In the genomic region with DNA sequence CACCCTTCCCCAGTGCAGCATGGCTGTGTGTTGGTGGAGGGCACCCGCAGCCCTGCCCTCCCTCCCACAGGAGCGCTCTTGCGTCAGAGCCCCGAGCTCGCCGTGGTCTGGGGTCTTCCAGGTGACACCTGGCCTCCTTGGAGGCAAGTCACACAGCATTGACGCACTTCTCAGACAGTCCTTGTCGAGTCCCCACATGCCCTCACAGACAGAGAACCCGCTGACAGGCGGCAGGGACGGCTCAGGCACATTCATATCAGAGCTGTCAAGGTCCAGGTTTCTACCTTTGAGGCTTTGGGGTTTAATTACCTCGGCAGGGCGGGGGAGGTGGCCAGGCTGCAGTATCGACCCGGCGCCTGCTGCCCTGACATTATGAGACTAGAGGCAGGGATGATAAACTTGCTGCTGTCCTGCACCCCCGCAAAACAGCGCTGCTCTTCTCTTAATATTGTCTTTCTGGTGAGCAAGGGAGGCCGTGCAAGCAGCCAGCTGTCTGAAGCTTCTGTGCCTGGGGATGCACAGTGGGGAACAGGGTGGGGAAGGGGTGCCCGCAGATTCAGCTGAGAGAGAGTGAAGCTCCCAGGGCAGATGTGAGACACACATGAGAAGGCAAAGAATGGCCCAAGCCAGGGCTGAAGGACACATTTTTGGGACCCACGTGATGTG, we compare ENCODE assay signal across 21 cellular contexts. TPM values are rescaled to one million over a fixed set of nuclear protein-coding genes. Genes with fewer than 3 reads are reported as not detected.
A peak's percentile ranks its signal among the peaks of the same experiment; 100 is the strongest.
DNase-seq lines count a peak whose midpoint lies in the region; ATAC-seq and TF ChIP-seq lines count a peak whose summit lies in the region.
"Had no signal": no experiment of that assay in that cellular context is flagged by ENCODE, and none has a peak within 500 bp of the region (broad histone marks: within the 10 kb centered on the region; RNA-seq: fewer than 3 reads in every experiment).

No MANE protein-coding gene starts in this region.

- peaks cover 8% of the 10 kb centered on the region for H3K36me3 Mint-ChIP-seq in activated CD4-positive, alpha-beta T cell treated with anti-CD3 and anti-CD28 coated beads for 36 hours (ENCODE audit: low read depth)
- peaks cover 29% of the 10 kb centered on the region for H3K36me3 Mint-ChIP-seq in GM23338 (ENCODE audit: low read depth)

- peak; percentile 2 for DNase-seq in activated CD4-positive, alpha-beta T cell treated with anti-CD3 and anti-CD28 coated beads for 36 hours
- DNase-seq in activated CD4-positive, alpha-beta T cell treated with anti-CD3 and anti-CD28 coated beads for 1 hour: no peak
- DNase-seq in GM23338 (ENCODE audit: low spot score): no peak
- peak; percentile 64 for DNase-seq in coronary artery (ENCODE audit: low spot score)
- peak; percentile 42 for DNase-seq in sciatic nerve (ENCODE audit: low spot score)
- no peak for DNase-seq in A673 (ENCODE audit: low spot score)
- DNase-seq: activated CD4-positive, alpha-beta memory T cell treated with anti-CD3 and anti-CD28 coated beads for 36 hours; anterior cingulate cortex; GOT3; NCI-H187; NCI-H345; NCI-H774; stimulated activated CD4-positive, alpha-beta T cell treated with anti-CD3 and anti-CD28 coated beads, Interleukin-1b, Interleukin-23, amount 100 ng/mL, for 48 hours; T-helper 9 cell had no signal

- ATAC-seq in activated CD4-positive, alpha-beta T cell treated with anti-CD3 and anti-CD28 coated beads for 36 hours: no peak
- ATAC-seq in GM23338 (no peak), sciatic nerve (no peak), GM18873 (IDR thresholded peaks at IDR 0.05; ENCODE audit: low FRiP score, unreplicated experiment) (no peak), HG03460 (IDR thresholded peaks at IDR 0.05; ENCODE audit: unreplicated experiment) (no peak)

- H3K27me3 Mint-ChIP-seq in activated CD4-positive, alpha-beta T cell treated with anti-CD3 and anti-CD28 coated beads for 36 hours: no peaks in the 10 kb centered on the region
- peaks cover 4% of the 10 kb centered on the region for H3K27me3 Mint-ChIP-seq in GM23338 (ENCODE audit: insufficient read depth, low read depth, poor library complexity)
- H3K27me3 Mint-ChIP-seq: activated CD4-positive, alpha-beta memory T cell treated with anti-CD3 and anti-CD28 coated beads for 36 hours; activated naive CD4-positive, alpha-beta T cell treated with anti-CD3 and anti-CD28 coated beads, Interleukin-2, amount 50 U/mL, for 24 hours; B cell; dendritic cell treated with granulocyte-macrophage colony-stimulating factor and Interleukin-4, amounts not matched to agents 40 ng/mL and 50 ng/mL, for 4 days had no signal

- POLR2A ChIA-PET in activated CD4-positive, alpha-beta T cell treated with anti-CD3 and anti-CD28 coated beads for 36 hours (lab: Charles Lee): no interaction called here
- POLR2A ChIA-PET in A673 (lab: Charles Lee; ENCODE audit: low non-redundant PET): no interaction called here

- no peaks in the 10 kb centered on the region for H3K9me3 ChIP-seq in A673 (ENCODE audit: low read depth, low read length, poor library complexity, severe bottlenecking)
- H3K9me3 ChIP-seq: prostate gland, upper lobe of left lung had no signal

- intact Hi-C loops in activated CD4-positive, alpha-beta T cell treated with anti-CD3 and anti-CD28 coated beads for 36 hours (cut with DNase I, micrococcal nuclease): no loop called here
- intact Hi-C loops in sciatic nerve (cut with DNase I) (no loop called here), A673 (cut with micrococcal nuclease; ENCODE audit: unreplicated experiment) (no loop called here)

- H3K4me1 ChIP-seq in GM23338 (ENCODE audit: insufficient read depth): peaks cover 6% of the 10 kb centered on the region
- no peaks in the 10 kb centered on the region for H3K4me1 ChIP-seq in A673 (ENCODE audit: insufficient read depth, low read length, poor library complexity, severe bottlenecking)

- H4K20me1 ChIP-seq in GM23338 (replicated peaks; ENCODE audit: insufficient read depth): no peaks in the 10 kb centered on the region

- no peak overlapping the region for H3K27ac Mint-ChIP-seq in activated CD4-positive, alpha-beta T cell treated with anti-CD3 and anti-CD28 coated beads for 36 hours
- peak overlapping the region; percentile 68; the same call in 1 of the 2 replicates for H3K27ac Mint-ChIP-seq in GM23338
- H3K27ac Mint-ChIP-seq: activated CD4-positive, alpha-beta memory T cell treated with anti-CD3 and anti-CD28 coated beads for 36 hours; activated naive CD4-positive, alpha-beta T cell treated with anti-CD3 and anti-CD28 coated beads, Interleukin-2, amount 50 U/mL, for 24 hours; B cell; dendritic cell treated with granulocyte-macrophage colony-stimulating factor and Interleukin-4, amounts not matched to agents 40 ng/mL and 50 ng/mL, for 4 days had no signal

- peaks cover 9% of the 10 kb centered on the region for H3K4me1 Mint-ChIP-seq in activated CD4-positive, alpha-beta T cell treated with anti-CD3 and anti-CD28 coated beads for 36 hours
- H3K4me1 Mint-ChIP-seq in GM23338: peaks cover 25% of the 10 kb centered on the region; the same call in 2 of the 3 replicates

- H3K27me3 ChIP-seq in GM23338 (ENCODE audit: insufficient read depth): no peaks in the 10 kb centered on the region
- H3K27me3 ChIP-seq in A673 (replicated peaks; ENCODE audit: insufficient read depth, low read depth, low read length, poor library complexity): no peaks in the 10 kb centered on the region
- H3K27me3 ChIP-seq: upper lobe of left lung had no signal

- H3K27ac ChIP-seq in GM23338 (ENCODE audit: low read depth) (no peak overlapping the region), coronary artery (no peak overlapping the region), A673 (ENCODE audit: low read depth, low read length, poor library complexity, severe bottlenecking) (no peak overlapping the region)
- H3K27ac ChIP-seq: prostate gland, upper lobe of left lung had no signal

- no peaks in the 10 kb centered on the region for H3K9me2 ChIP-seq in GM23338 (ENCODE audit: insufficient read depth)

- CTCF ChIA-PET in activated CD4-positive, alpha-beta T cell treated with anti-CD3 and anti-CD28 coated beads for 36 hours (lab: Charles Lee): interaction anchor here (0.7 kb wide), 1 partner anchor 71 kb away, joined by 3 read pairs; no protein-coding TSS in a partner anchor
- CTCF ChIA-PET in A673 (lab: Charles Lee): no interaction called here

- H3K79me2 ChIP-seq in GM23338 (replicated peaks; ENCODE audit: insufficient read depth): no peaks in the 10 kb centered on the region

- H2AFZ ChIP-seq in GM23338: no peak overlapping the region

- TF ChIP-seq CTCF in GM23338 (conservative IDR thresholded peaks at IDR 0.05; ENCODE audit: low read depth in 2 of 2): no peak
- no peak for TF ChIP-seq CTCF in coronary artery (IDR thresholded peaks at IDR 0.05)
- no peak for TF ChIP-seq CTCF in A673 (conservative IDR thresholded peaks at IDR 0.05; ENCODE audit: low read depth, low read length)

- no peaks in the 10 kb centered on the region for H3K9me3 Mint-ChIP-seq in activated CD4-positive, alpha-beta T cell treated with anti-CD3 and anti-CD28 coated beads for 36 hours (ENCODE audit: low read depth)
- H3K9me3 Mint-ChIP-seq in GM23338: no peaks in the 10 kb centered on the region
- H3K9me3 Mint-ChIP-seq: activated CD4-positive, alpha-beta memory T cell treated with anti-CD3 and anti-CD28 coated beads for 36 hours; activated naive CD4-positive, alpha-beta T cell treated with anti-CD3 and anti-CD28 coated beads, Interleukin-2, amount 50 U/mL, for 24 hours; dendritic cell treated with granulocyte-macrophage colony-stimulating factor and Interleukin-4, amounts not matched to agents 40 ng/mL and 50 ng/mL, for 4 days had no signal

- H3K4me2 ChIP-seq in GM23338: no peak overlapping the region

- H3K36me3 ChIP-seq in GM23338 (ENCODE audit: insufficient read depth): no peaks in the 10 kb centered on the region; the same call in 1 of the 2 replicates
- H3K36me3 ChIP-seq in A673 (ENCODE audit: insufficient read depth, low read length, poor library complexity, severe bottlenecking): no peaks in the 10 kb centered on the region

- no TSS peak for BruUV-seq in A673 (replicated peaks; lab: Mats Ljungman, UMichigan)

- peaks cover 15% of the 10 kb centered on the region; the same call in 1 of the 2 replicates for H3F3A ChIP-seq in GM23338 (replicated peaks; ENCODE audit: low read depth)

- no peak overlapping the region for H3K4me3 Mint-ChIP-seq in activated CD4-positive, alpha-beta T cell treated with anti-CD3 and anti-CD28 coated beads for 36 hours
- H3K4me3 Mint-ChIP-seq in GM23338: no peak overlapping the region
- H3K4me3 Mint-ChIP-seq: activated CD4-positive, alpha-beta memory T cell treated with anti-CD3 and anti-CD28 coated beads for 36 hours; activated naive CD4-positive, alpha-beta T cell treated with anti-CD3 and anti-CD28 coated beads, Interleukin-2, amount 50 U/mL, for 24 hours; B cell; dendritic cell treated with granulocyte-macrophage colony-stimulating factor and Interleukin-4, amounts not matched to agents 40 ng/mL and 50 ng/mL, for 4 days had no signal

- H3K4me3 ChIP-seq in GM23338: no peak overlapping the region
- H3K4me3 ChIP-seq in coronary artery: no peak overlapping the region
- no peak overlapping the region for H3K4me3 ChIP-seq in A673 (ENCODE audit: low read depth, low read length, poor library complexity, severe bottlenecking)
- H3K4me3 ChIP-seq: prostate gland, upper lobe of left lung had no signal

TF ChIP-seq in GM23338, 12 proteins besides CTCF, POLR2A, EP300 and RAD21 (continues in another document):
- TF ChIP-seq STAT1 (IDR thresholded peaks at IDR 0.05; ENCODE audit: unreplicated experiment): no peak
- TF ChIP-seq EZH2phosphoT487 (IDR thresholded peaks at IDR 0.05; ENCODE audit: unreplicated experiment): no peak
- no peak for TF ChIP-seq ZNF331 (CRISPR knock-in tag; IDR thresholded peaks at IDR 0.05; ENCODE audit: low read depth)
- TF ChIP-seq ZNF114 (CRISPR knock-in tag; IDR thresholded peaks at IDR 0.05): no peak
- TF ChIP-seq NANOG (IDR thresholded peaks at IDR 0.05; ENCODE audit: borderline replicate concordance): no peak

RNA-seq across cellular contexts. Expression of a gene that starts 4.7 kb away (rescaled TPM):
- total RNA-seq in activated CD4-positive, alpha-beta T cell treated with anti-CD3 and anti-CD28 coated beads for 36 hours: 10 to 100 TPM; 13.6 to 15.2 TPM
- 24.1 and 30.0 TPM in 2 replicates for total RNA-seq in GM23338 (2014; rRNA removed; shearing (Covaris generic))
- 17.8 and 23.5 TPM in 2 replicates for polyA plus RNA-seq in GM23338 (2016; fragmentation: Nextera tagmentation; extraction: Ambion mirVana)
- 47.5 TPM for total RNA-seq in sciatic nerve
- 15.8 and 19.9 TPM in 2 replicates for total RNA-seq in A673 (2021)

RNA-seq across cellular contexts. Expression of a gene that starts 46.3 kb away (rescaled TPM):
- 100 to 1,000 TPM; 101 to 110 TPM for total RNA-seq in activated CD4-positive, alpha-beta T cell treated with anti-CD3 and anti-CD28 coated beads for 36 hours
- 66.5 and 70.5 TPM in 2 replicates for total RNA-seq in GM23338 (2014; rRNA removed; shearing (Covaris generic))
- polyA plus RNA-seq in GM23338 (2016; fragmentation: Nextera tagmentation; extraction: Ambion mirVana): 27.7 and 31.2 TPM in 2 replicates
- 78.7 TPM for total RNA-seq in sciatic nerve
- total RNA-seq in A673 (2021): 44.5 and 53.4 TPM in 2 replicates

Comparison
In these comparisons a context has a peak if more than half of its experiments do, and no peak if none do; other contexts are left out.
1. DNase-seq: peak in activated CD4-positive, alpha-beta T cell treated with anti-CD3 and anti-CD28 coated beads for 36 hours (single experiment), coronary artery (single experiment) and sciatic nerve (single experiment); none in activated CD4-positive, alpha-beta T cell treated with anti-CD3 and anti-CD28 coated beads for 1 hour (single experiment), GM23338 (single experiment) and A673 (single experiment).